ENCODE assay signal across 7 cellular contexts in genomic region chr1:19639228-19639627, GRCh38. TPM values are rescaled to one million over a fixed set of nuclear protein-coding genes. Genes with fewer than 3 reads are reported as not detected.
"Had no signal": no experiment of that assay in that cellular context is flagged by ENCODE, and none has a peak within 500 bp of the region (broad histone marks: within the 10 kb centered on the region; RNA-seq: fewer than 3 reads in every experiment).

No MANE protein-coding gene starts in this region.

RNA-seq across cellular contexts. Expression of gene HTR6, which starts 25.4 kb away (rescaled TPM):
- total RNA-seq: activated CD4-positive, alpha-beta memory T cell treated with anti-CD3 and anti-CD28 coated beads, Interleukin-2, amount 10 ng/mL, durations not matched to agents 7 days and 5 days; activated CD8-positive, alpha-beta memory T cell treated with anti-CD3 and anti-CD28 coated beads, Interleukin-2, amount 10 ng/mL, durations not matched to agents 7 days and 5 days; cardiac muscle cell; PC-3; Right ventricle myocardium superior; T-helper 1 cell treated with Interleukin-12 subunit alpha and Interleukin-12 subunit beta and Interleukin-4 antibody, amounts not matched to agents 30 ng/mL and 1 ng/mL, for 36 hours; T-helper 2 cell treated with Interferon-gamma antibody and Interleukin-4, amounts not matched to agents 100 ng/mL and 5 ng/mL, for 36 hours had no signal
- polyA plus RNA-seq: cardiac muscle cell had no signal
